Comparison of ENCODE assay signal across 14 cellular contexts in the genomic region with DNA sequence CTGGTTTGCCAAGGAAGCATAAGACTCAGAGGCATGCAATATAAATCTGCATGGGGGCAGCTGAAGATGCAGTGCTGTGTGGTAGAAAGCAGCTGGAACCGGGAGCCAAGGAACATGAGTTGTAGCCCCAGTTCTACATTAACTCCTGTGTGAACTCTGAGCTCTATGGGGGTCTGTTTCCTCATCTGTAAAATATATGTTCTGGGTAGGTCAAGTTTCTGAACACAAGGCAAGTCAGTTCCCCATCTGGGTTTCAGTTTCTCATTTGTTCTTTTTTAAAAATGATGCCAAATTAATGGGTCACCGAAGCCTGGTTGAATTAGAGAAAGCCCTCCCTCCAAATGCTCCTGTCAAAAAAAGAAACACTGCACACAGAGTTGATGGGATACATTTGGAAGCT. TPM values are rescaled to one million over a fixed set of nuclear protein-coding genes. Genes with fewer than 3 reads are reported as not detected.
"Had no signal": no experiment of that assay in that cellular context is flagged by ENCODE, and none has a peak within 500 bp of the region (broad histone marks: within the 10 kb centered on the region; RNA-seq: fewer than 3 reads in every experiment).

No MANE protein-coding gene starts in this region.

- H3K9me3 ChIP-seq: breast epithelium, mucosa of descending colon, upper lobe of right lung had no signal

- H3K36me3 ChIP-seq: breast epithelium, upper lobe of right lung had no signal

- H3K27ac Mint-ChIP-seq: activated naive CD8-positive, alpha-beta T cell; activated T-cell treated with anti-CD3 and anti-CD28 coated beads, Interleukin-2, amount 50 U/mL, for 24 hours; immature natural killer cell; naive thymus-derived CD8-positive, alpha-beta T cell had no signal

- H3K4me3 Mint-ChIP-seq: activated naive CD8-positive, alpha-beta T cell; activated T-cell treated with anti-CD3 and anti-CD28 coated beads, Interleukin-2, amount 50 U/mL, for 24 hours; immature natural killer cell; naive thymus-derived CD8-positive, alpha-beta T cell had no signal

- H3K4me1 Mint-ChIP-seq: immature natural killer cell; naive thymus-derived CD8-positive, alpha-beta T cell had no signal

- DNase-seq: activated effector memory CD4-positive, alpha-beta T cell treated with anti-CD3 and anti-CD28 coated beads, Interleukin-2, amount 50 U/mL, for 16 hours; activated T-cell treated with anti-CD3 and anti-CD28 coated beads, Interleukin-2, amount 50 U/mL, for 24 hours; amygdala; dorsolateral prefrontal cortex; immature natural killer cell; mucosa of descending colon; naive thymus-derived CD8-positive, alpha-beta T cell; nucleus accumbens; stimulated activated CD4-positive, alpha-beta T cell treated with anti-CD3 and anti-CD28 coated beads, Interleukin-12 subunit alpha, Interleukin-12 subunit beta, amount 100 ng/mL, for 4 hours; stimulated activated naive CD4-positive, alpha-beta T cell; T-helper 2 cell; upper lobe of right lung had no signal

- H3K9me3 Mint-ChIP-seq: activated T-cell treated with anti-CD3 and anti-CD28 coated beads, Interleukin-2, amount 50 U/mL, for 24 hours; naive thymus-derived CD8-positive, alpha-beta T cell had no signal

- H3K27me3 Mint-ChIP-seq: activated naive CD8-positive, alpha-beta T cell; activated T-cell treated with anti-CD3 and anti-CD28 coated beads, Interleukin-2, amount 50 U/mL, for 24 hours had no signal

- ATAC-seq: mucosa of descending colon; naive thymus-derived CD8-positive, alpha-beta T cell; upper lobe of right lung had no signal

- H3K4me3 ChIP-seq: breast epithelium, mucosa of descending colon, upper lobe of right lung had no signal

- H3K27me3 ChIP-seq: breast epithelium, dorsolateral prefrontal cortex, upper lobe of right lung had no signal

- H3K27ac ChIP-seq: breast epithelium, upper lobe of right lung had no signal

- H3K36me3 Mint-ChIP-seq: activated naive CD8-positive, alpha-beta T cell; naive thymus-derived CD8-positive, alpha-beta T cell had no signal

- H3K4me1 ChIP-seq: breast epithelium, upper lobe of right lung had no signal

RNA-seq across cellular contexts. Expression of a gene that starts 24.1 kb away (rescaled TPM):
- total RNA-seq: naive thymus-derived CD8-positive, alpha-beta T cell had no signal
- polyA plus RNA-seq: immature natural killer cell; naive thymus-derived CD8-positive, alpha-beta T cell had no signal
